In the genomic region with DNA sequence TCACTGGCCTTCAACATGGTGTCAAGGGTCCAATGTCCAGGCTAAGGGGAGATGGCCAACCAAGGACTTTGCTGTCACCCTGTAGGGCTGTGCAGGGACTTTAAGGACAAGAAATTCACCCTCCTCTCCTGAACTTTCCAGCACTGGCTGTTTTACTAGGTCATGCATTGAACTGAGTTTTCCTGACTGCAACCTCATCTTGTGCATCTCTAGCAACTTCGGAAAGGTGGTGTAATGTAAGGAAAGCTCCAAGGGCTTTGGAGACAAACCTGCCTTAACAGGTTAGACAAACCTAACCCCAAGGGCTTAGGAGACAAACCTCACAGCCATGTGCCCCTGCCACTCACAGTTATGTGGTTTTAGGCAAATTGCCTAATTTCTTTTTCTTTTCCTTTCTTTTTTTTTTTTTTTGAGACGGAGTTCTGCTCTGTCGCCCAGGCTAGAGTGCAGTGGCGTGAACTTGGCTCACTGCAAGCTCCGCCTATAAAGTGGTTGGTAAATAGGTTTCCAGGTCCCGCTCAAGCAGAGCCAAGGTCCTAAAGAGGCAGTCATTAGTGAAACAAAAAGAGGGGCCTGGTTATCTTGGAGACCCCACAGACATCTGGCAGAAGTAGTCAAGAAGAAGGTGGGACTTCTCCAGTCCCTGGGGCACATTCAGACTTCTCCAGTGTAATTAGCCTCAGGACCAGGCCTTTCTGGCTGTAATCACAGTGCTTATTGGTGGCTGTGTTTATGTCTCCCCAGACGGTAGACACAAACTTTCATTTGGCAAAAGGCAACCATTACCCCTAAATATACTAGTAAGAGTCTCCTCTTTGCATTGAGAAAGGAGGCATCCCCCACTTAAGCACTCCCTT, we compare ENCODE assay signal across 9 cellular contexts. TPM values are rescaled to one million over a fixed set of nuclear protein-coding genes. Genes with fewer than 3 reads are reported as not detected.
DNase-seq lines count a peak whose midpoint lies in the region; ATAC-seq and TF ChIP-seq lines count a peak whose summit lies in the region.
"Had no signal": no experiment of that assay in that cellular context is flagged by ENCODE, and none has a peak within 500 bp of the region (broad histone marks: within the 10 kb centered on the region; RNA-seq: fewer than 3 reads in every experiment).

No MANE protein-coding gene starts in this region.

- TF ChIP-seq CTCF in osteoblast (IDR thresholded peaks at IDR 0.05; ENCODE audit: extremely low read depth, low read depth, low read length) (no peak), transverse colon (IDR thresholded peaks at IDR 0.05) (no peak), prostate gland (IDR thresholded peaks at IDR 0.05) (no peak)

- in situ Hi-C loops in transverse colon (cut with MboI; ENCODE audit: low pct_ligation_motif_present in 1 of 4, low pct_unique_long_range_greater_than_20kb in 1 of 4, low sequenced_read_pairs in 3 of 4): no loop called here

- H3K27me3 ChIP-seq in osteoblast (ENCODE audit: insufficient read depth, low read length) (peaks cover 12% of the 10 kb centered on the region), transverse colon (no peaks in the 10 kb centered on the region), prostate gland (replicated peaks; ENCODE audit: insufficient read depth) (no peaks in the 10 kb centered on the region)

- WGBS in transverse colon (ENCODE audit: low coverage in 1 of 2), 2 donors: 59 to 74% methylated on average over 4 to 7 of the region's 7 CpGs
- WGBS in prostate gland: 58% methylated on average over 7 of the region's 7 CpGs

- H2AFZ ChIP-seq in osteoblast (ENCODE audit: low read length): no peak overlapping the region

- H3K79me2 ChIP-seq in osteoblast (ENCODE audit: insufficient read depth, low read length): no peaks in the 10 kb centered on the region

- H3K4me1 ChIP-seq in osteoblast (ENCODE audit: insufficient read depth, low read length) (no peaks in the 10 kb centered on the region), transverse colon (peaks cover 0 to 4% (median 0%) of the 10 kb centered on the region in 4 donors), prostate gland (replicated peaks) (no peaks in the 10 kb centered on the region)

- no peak overlapping the region for H3K27ac ChIP-seq in osteoblast (ENCODE audit: low read depth, low read length)
- H3K27ac ChIP-seq in transverse colon: no peak overlapping the region
- no peak overlapping the region for H3K27ac ChIP-seq in prostate gland

- no peak for TF ChIP-seq EP300 in transverse colon (IDR thresholded peaks at IDR 0.05; ENCODE audit: low read depth)

- H3K4me3 ChIP-seq in Jurkat, Clone E6-1 (ENCODE audit: low read length): no peak overlapping the region
- H3K4me3 ChIP-seq in osteoblast (ENCODE audit: insufficient read depth, low read length) (no peak overlapping the region), transverse colon (no peak overlapping the region), prostate gland (no peak overlapping the region)

- DNase-seq in NCI-H2107 treated with DMSO at 0.1 percent for 48 hours (lab: John Stamatoyannopoulos, UW; ENCODE audit: unreplicated experiment) (peak; percentile 60), NCI-H2107 (lab: John Stamatoyannopoulos, UW) (no peak), osteoblast (ENCODE audit: insufficient read length, low spot score, missing footprints) (peak; percentile 61), transverse colon (no peak), NCI-H1417 treated with DMSO at 0.1 percent for 48 hours (lab: John Stamatoyannopoulos, UW) (no peak), prostate gland (ENCODE audit: low spot score) (no peak)
- peak; percentile 21 for DNase-seq in Jurkat, Clone E6-1 (ENCODE audit: low read depth, low spot score)
- DNase-seq: 8988T had no signal

- H3K4me2 ChIP-seq in osteoblast (ENCODE audit: insufficient read depth, low read length): no peak overlapping the region

- no peaks in the 10 kb centered on the region for H3K9me3 ChIP-seq in osteoblast (ENCODE audit: low read depth, low read length)
- no peaks in the 10 kb centered on the region for H3K9me3 ChIP-seq in transverse colon
- no peaks in the 10 kb centered on the region for H3K9me3 ChIP-seq in prostate gland

- intact Hi-C loops in transverse colon (cut with DNase I; ENCODE audit: low total_unique reads) (no loop called here), prostate gland (cut with DNase I) (no loop called here)

- no peaks in the 10 kb centered on the region for H4K20me1 ChIP-seq in osteoblast (ENCODE audit: insufficient read depth, low read length)

- H3K36me3 ChIP-seq in osteoblast (ENCODE audit: insufficient read depth, low read length) (no peaks in the 10 kb centered on the region), transverse colon (no peaks in the 10 kb centered on the region), prostate gland (no peaks in the 10 kb centered on the region)

- no peak for TF ChIP-seq POLR2A in transverse colon (IDR thresholded peaks at IDR 0.05)
- no peak for TF ChIP-seq POLR2A in prostate gland (IDR thresholded peaks at IDR 0.05)

- ATAC-seq in HG02759 (IDR thresholded peaks at IDR 0.05; ENCODE audit: unreplicated experiment): peak; percentile 86

RNA-seq across cellular contexts. Expression of gene PMAIP1, which starts 37.6 kb away (rescaled TPM):
- polyA plus RNA-seq in Jurkat, Clone E6-1 (2012; ENCODE audit: insufficient read depth, insufficient read length): 23.8 TPM
- 3.5 and 4.0 TPM in 2 replicates for total RNA-seq in osteoblast
- 10 to 100 TPM in 1 of 4 donors, 1 to 10 TPM in 1, under 1 TPM in 1, not detected in 1; 0.82 to 66.5 (median 3.5) TPM for total RNA-seq in transverse colon
- 1 to 10 TPM; 2.1 to 4.1 TPM for total RNA-seq in prostate gland

Comparison
In these comparisons a context has a peak if more than half of its experiments do, and no peak if none do; other contexts are left out.
1. DNase-seq: peak in NCI-H2107 treated with DMSO at 0.1 percent for 48 hours (single experiment), Jurkat, Clone E6-1 (single experiment) and osteoblast (single experiment); none in NCI-H2107 (single experiment), transverse colon (single experiment), NCI-H1417 treated with DMSO at 0.1 percent for 48 hours (single experiment) and prostate gland (single experiment).